8 cellular contexts compared by ENCODE assay signal in genomic region chr18:60372598-60372997, GRCh38. TPM values are rescaled to one million over a fixed set of nuclear protein-coding genes. Genes with fewer than 3 reads are reported as not detected.
A peak's percentile ranks its signal among the peaks of the same experiment; 100 is the strongest.
DNase-seq lines count a peak whose midpoint lies in the region; ATAC-seq and TF ChIP-seq lines count a peak whose summit lies in the region.
"Had no signal": no experiment of that assay in that cellular context is flagged by ENCODE, and none has a peak within 500 bp of the region (broad histone marks: within the 10 kb centered on the region; RNA-seq: fewer than 3 reads in every experiment).

Gene MC4R, minus strand, starts transcription at chr18:60372775. Its CDS starts 426 bp downstream, at chr18:60372349.

- no peaks in the 10 kb centered on the region for H3K4me1 Mint-ChIP-seq in natural killer cell treated with Interleukin-12 subunit alpha and Interleukin-12 subunit beta and Interleukin-15 and Interleukin-18, amount 100 ng/mL, for 72 hours (ENCODE audit: low read depth in 2 of 2)

- peaks cover 7% of the 10 kb centered on the region for H3K9me3 Mint-ChIP-seq in natural killer cell treated with Interleukin-12 subunit alpha and Interleukin-12 subunit beta and Interleukin-15 and Interleukin-18, amount 100 ng/mL, for 72 hours

- ATAC-seq in GM21447 (IDR thresholded peaks at IDR 0.05; ENCODE audit: unreplicated experiment) = no peak
- no peak for ATAC-seq in natural killer cell treated with Interleukin-12 subunit alpha and Interleukin-12 subunit beta and Interleukin-15 and Interleukin-18, amount 100 ng/mL, for 72 hours
- ATAC-seq in GM18861 (IDR thresholded peaks at IDR 0.05; ENCODE audit: unreplicated experiment) = no peak

- no peak within 1 kb of the TSS for H3K27ac Mint-ChIP-seq in natural killer cell treated with Interleukin-12 subunit alpha and Interleukin-12 subunit beta and Interleukin-15 and Interleukin-18, amount 100 ng/mL, for 72 hours

- peak within 1 kb of the TSS; percentile 13 for H3K4me3 ChIP-seq in HFF-Myc (replicated peaks; ENCODE audit: low read depth, low read length)

- peak; percentile 72 for DNase-seq in HFF-Myc (ENCODE audit: extremely low read depth, low read depth)
- DNase-seq in NCI-H748 treated with DMSO at 0.1 percent for 48 hours (lab: John Stamatoyannopoulos, UW) = peak; percentile 94
- DNase-seq in fibroblast of peridontal ligament (ENCODE audit: extremely low read depth) = peak; percentile 87
- DNase-seq in pons (ENCODE audit: low spot score) = peak; percentile 38
- no peak for DNase-seq in natural killer cell treated with Interleukin-12 subunit alpha and Interleukin-12 subunit beta and Interleukin-15 and Interleukin-18, amount 100 ng/mL, for 72 hours (ENCODE audit: low spot score)

- no peak for TF ChIP-seq CTCF in HFF-Myc (IDR thresholded peaks at IDR 0.05; ENCODE audit: low read depth, low read length, missing control alignments)

- H3K4me3 Mint-ChIP-seq in natural killer cell treated with Interleukin-12 subunit alpha and Interleukin-12 subunit beta and Interleukin-15 and Interleukin-18, amount 100 ng/mL, for 72 hours = no peak within 1 kb of the TSS

- no peaks in the 10 kb centered on the region for H3K27me3 Mint-ChIP-seq in natural killer cell treated with Interleukin-12 subunit alpha and Interleukin-12 subunit beta and Interleukin-15 and Interleukin-18, amount 100 ng/mL, for 72 hours

- H3K36me3 Mint-ChIP-seq in natural killer cell treated with Interleukin-12 subunit alpha and Interleukin-12 subunit beta and Interleukin-15 and Interleukin-18, amount 100 ng/mL, for 72 hours = no peaks in the 10 kb centered on the region

RNA-seq across cellular contexts. Expression of gene MC4R, which starts in this region (rescaled TPM):
- total RNA-seq in natural killer cell treated with Interleukin-12 subunit alpha and Interleukin-12 subunit beta and Interleukin-15 and Interleukin-18, amount 100 ng/mL, for 72 hours = not detected
- total RNA-seq: T-helper 1 cell treated with Interleukin-12 subunit alpha and Interleukin-12 subunit beta and Interleukin-4 antibody, amounts not matched to agents 30 ng/mL and 1 ng/mL, for 36 hours had no signal
